ENCODE assay signal across 18 cellular contexts in the genomic region with DNA sequence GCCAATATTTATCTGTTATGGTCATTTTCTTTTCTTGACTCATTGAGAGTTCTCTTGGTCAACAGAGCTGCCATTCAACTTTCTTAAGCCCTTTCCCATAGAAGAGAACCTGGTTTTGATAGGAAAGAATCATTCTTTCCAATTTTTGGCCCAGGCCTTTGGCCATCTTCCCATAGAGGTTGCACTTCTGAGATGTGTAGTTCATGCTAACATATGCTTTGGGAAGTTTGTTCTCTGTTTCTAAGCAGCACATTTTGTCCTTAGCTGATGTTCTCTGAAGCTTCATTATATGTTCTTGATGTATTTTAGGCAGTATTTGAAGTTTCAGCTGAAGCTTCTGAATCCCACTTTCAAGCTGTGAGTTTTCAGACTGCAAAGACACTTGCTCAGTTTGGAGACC.
A peak's percentile ranks its signal among the peaks of the same experiment; 100 is the strongest.
DNase-seq lines count a peak whose midpoint lies in the region; ATAC-seq and TF ChIP-seq lines count a peak whose summit lies in the region.
"Had no signal": no experiment of that assay in that cellular context is flagged by ENCODE, and none has a peak within 500 bp of the region (broad histone marks: within the 10 kb centered on the region; RNA-seq: fewer than 3 reads in every experiment).

No MANE protein-coding gene starts in this region.

- ATAC-seq in GM23338 (no peak), GM18873 (IDR thresholded peaks at IDR 0.05; ENCODE audit: low FRiP score, unreplicated experiment) (no peak)
- ATAC-seq: CD8-positive, alpha-beta T cell had no signal

- DNase-seq in GM23338 (ENCODE audit: low spot score) (no peak), choroid plexus epithelial cell (ENCODE audit: low read depth) (peak; percentile 28), fibroblast of peridontal ligament (ENCODE audit: extremely low read depth) (peak; percentile 39), smooth muscle cell (lab: John Stamatoyannopoulos, UW; ENCODE audit: unreplicated experiment) (no peak), NCI-H1417 (lab: John Stamatoyannopoulos, UW) (no peak), SIG-M5 treated with dmso at 0.1 percent for 504 hours (lab: John Stamatoyannopoulos, UW; ENCODE audit: unreplicated experiment) (no peak)
- DNase-seq: 8988T; Calu3; CD8-positive, alpha-beta T cell; DMS53; DND-41; EL; GM23248; HCEC 1CT had no signal

- H3F3A ChIP-seq in GM23338 (replicated peaks; ENCODE audit: low read depth): no peaks in the 10 kb centered on the region
- H3F3A ChIP-seq in smooth muscle cell (ENCODE audit: low read depth): no peaks in the 10 kb centered on the region

- no peaks in the 10 kb centered on the region for H3K36me3 ChIP-seq in GM23338 (ENCODE audit: insufficient read depth)
- no peaks in the 10 kb centered on the region for H3K36me3 ChIP-seq in smooth muscle cell (ENCODE audit: low read depth)
- H3K36me3 ChIP-seq: BLaER1 treated with 17β-estradiol and CSF1 and Interleukin-3, amounts not matched to agents 10 nM and 100 nM had no signal

- H3K4me3 ChIP-seq in GM23338 (no peak overlapping the region), choroid plexus epithelial cell (ENCODE audit: low read depth, low read length) (no peak overlapping the region), smooth muscle cell (no peak overlapping the region)
- H3K4me3 ChIP-seq: BLaER1 treated with 17β-estradiol and CSF1 and Interleukin-3, amounts not matched to agents 10 nM and 100 nM; GM23248 had no signal

- H3K9ac ChIP-seq in smooth muscle cell (ENCODE audit: low read depth): no peak overlapping the region
- H3K9ac ChIP-seq: BLaER1 treated with 17β-estradiol and CSF1 and Interleukin-3, amounts not matched to agents 10 nM and 100 nM; GM23248 had no signal

- no peaks in the 10 kb centered on the region for H3K9me2 ChIP-seq in GM23338 (ENCODE audit: insufficient read depth)

- H3K27me3 ChIP-seq in GM23338 (ENCODE audit: insufficient read depth) (no peaks in the 10 kb centered on the region), smooth muscle cell (ENCODE audit: low read depth) (no peaks in the 10 kb centered on the region)
- H3K27me3 ChIP-seq: BLaER1 treated with 17β-estradiol and CSF1 and Interleukin-3, amounts not matched to agents 10 nM and 100 nM had no signal

- no peaks in the 10 kb centered on the region for H3K9me3 Mint-ChIP-seq in GM23338

- H3K27ac ChIP-seq in GM23338 (ENCODE audit: low read depth) (no peak overlapping the region), smooth muscle cell (ENCODE audit: low read depth) (no peak overlapping the region)
- H3K27ac ChIP-seq: BLaER1 treated with 17β-estradiol and CSF1 and Interleukin-3, amounts not matched to agents 10 nM and 100 nM; GM23248; HL-60 had no signal

- H3K36me3 Mint-ChIP-seq in GM23338 (ENCODE audit: low read depth): no peaks in the 10 kb centered on the region
- H3K36me3 Mint-ChIP-seq: CD8-positive, alpha-beta T cell had no signal

- no peak overlapping the region for H3K27ac Mint-ChIP-seq in GM23338
- H3K27ac Mint-ChIP-seq: B cell; CD8-positive, alpha-beta T cell had no signal

- no peaks in the 10 kb centered on the region for H3K27me3 Mint-ChIP-seq in GM23338 (ENCODE audit: insufficient read depth, low read depth, poor library complexity)
- H3K27me3 Mint-ChIP-seq: B cell had no signal

- H4K20me1 ChIP-seq in GM23338 (replicated peaks; ENCODE audit: insufficient read depth): no peaks in the 10 kb centered on the region; the same call in 1 of the 2 replicates
- no peaks in the 10 kb centered on the region for H4K20me1 ChIP-seq in smooth muscle cell (ENCODE audit: low read depth)
- H4K20me1 ChIP-seq: BLaER1 treated with 17β-estradiol and CSF1 and Interleukin-3, amounts not matched to agents 10 nM and 100 nM had no signal

- no peaks in the 10 kb centered on the region; the same call in 2 of the 3 replicates for H3K4me1 Mint-ChIP-seq in GM23338
- H3K4me1 Mint-ChIP-seq: B cell had no signal

- H3K9me3 ChIP-seq in smooth muscle cell (replicated peaks; ENCODE audit: low read depth): no peaks in the 10 kb centered on the region

- H2AFZ ChIP-seq in GM23338 (peak overlapping the region; percentile 79; the same call in 1 of the 2 replicates), smooth muscle cell (ENCODE audit: low read depth) (no peak overlapping the region)
- H2AFZ ChIP-seq: GM23248 had no signal

- H3K79me2 ChIP-seq in GM23338 (replicated peaks; ENCODE audit: insufficient read depth) (no peaks in the 10 kb centered on the region), smooth muscle cell (ENCODE audit: low read depth) (no peaks in the 10 kb centered on the region)

- H3K4me2 ChIP-seq in GM23338: no peak overlapping the region
- H3K4me2 ChIP-seq in smooth muscle cell: no peak overlapping the region
- H3K4me2 ChIP-seq: BLaER1 treated with 17β-estradiol and CSF1 and Interleukin-3, amounts not matched to agents 10 nM and 100 nM had no signal

- H3K4me1 ChIP-seq in GM23338 (ENCODE audit: insufficient read depth) (no peaks in the 10 kb centered on the region), smooth muscle cell (ENCODE audit: low read depth) (no peaks in the 10 kb centered on the region)

- no peak overlapping the region for H3K4me3 Mint-ChIP-seq in GM23338
- H3K4me3 Mint-ChIP-seq: B cell; CD8-positive, alpha-beta T cell had no signal

- no peak for TF ChIP-seq CTCF in GM23338 (conservative IDR thresholded peaks at IDR 0.05; ENCODE audit: low read depth in 2 of 2)
- TF ChIP-seq CTCF in choroid plexus epithelial cell (conservative IDR thresholded peaks at IDR 0.05; ENCODE audit: low read depth, low read length): no peak
- TF ChIP-seq CTCF in smooth muscle cell (IDR thresholded peaks at IDR 0.05; ENCODE audit: borderline replicate concordance, insufficient read depth, poor library complexity, severe bottlenecking): no peak

TF ChIP-seq in GM23338, 12 proteins besides CTCF, POLR2A, EP300 and RAD21 (continues in another document):
- TF ChIP-seq POLR2AphosphoS5 (IDR thresholded peaks at IDR 0.05; ENCODE audit: low read depth) (no peak), ZNF114 (CRISPR knock-in tag; IDR thresholded peaks at IDR 0.05) (no peak), NANOG (IDR thresholded peaks at IDR 0.05; ENCODE audit: borderline replicate concordance) (no peak), STAT1 (IDR thresholded peaks at IDR 0.05; ENCODE audit: unreplicated experiment) (no peak), CREB1 (CRISPR knock-in tag; IDR thresholded peaks at IDR 0.05; ENCODE audit: low read depth) (no peak), EZH2 (IDR thresholded peaks at IDR 0.05; ENCODE audit: low read depth, unreplicated experiment) (no peak), JUNB (IDR thresholded peaks at IDR 0.05; ENCODE audit: unreplicated experiment) (no peak), ZNF331 (CRISPR knock-in tag; IDR thresholded peaks at IDR 0.05; ENCODE audit: low read depth) (no peak)
- TF ChIP-seq, protein P1, sequence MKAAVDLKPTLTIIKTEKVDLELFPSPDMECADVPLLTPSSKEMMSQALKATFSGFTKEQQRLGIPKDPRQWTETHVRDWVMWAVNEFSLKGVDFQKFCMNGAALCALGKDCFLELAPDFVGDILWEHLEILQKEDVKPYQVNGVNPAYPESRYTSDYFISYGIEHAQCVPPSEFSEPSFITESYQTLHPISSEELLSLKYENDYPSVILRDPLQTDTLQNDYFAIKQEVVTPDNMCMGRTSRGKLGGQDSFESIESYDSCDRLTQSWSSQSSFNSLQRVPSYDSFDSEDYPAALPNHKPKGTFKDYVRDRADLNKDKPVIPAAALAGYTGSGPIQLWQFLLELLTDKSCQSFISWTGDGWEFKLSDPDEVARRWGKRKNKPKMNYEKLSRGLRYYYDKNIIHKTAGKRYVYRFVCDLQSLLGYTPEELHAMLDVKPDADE (IDR thresholded peaks at IDR 0.05): no peak

Comparison
In these comparisons a context has a peak if more than half of its experiments do, and no peak if none do; other contexts are left out.
1. DNase-seq: peak in choroid plexus epithelial cell (single experiment) and fibroblast of peridontal ligament (single experiment); none in GM23338 (single experiment), smooth muscle cell (single experiment), NCI-H1417 (0 of 3) and SIG-M5 treated with dmso at 0.1 percent for 504 hours (single experiment).